Comparison of ENCODE assay signal across 8 cellular contexts in the genomic region with DNA sequence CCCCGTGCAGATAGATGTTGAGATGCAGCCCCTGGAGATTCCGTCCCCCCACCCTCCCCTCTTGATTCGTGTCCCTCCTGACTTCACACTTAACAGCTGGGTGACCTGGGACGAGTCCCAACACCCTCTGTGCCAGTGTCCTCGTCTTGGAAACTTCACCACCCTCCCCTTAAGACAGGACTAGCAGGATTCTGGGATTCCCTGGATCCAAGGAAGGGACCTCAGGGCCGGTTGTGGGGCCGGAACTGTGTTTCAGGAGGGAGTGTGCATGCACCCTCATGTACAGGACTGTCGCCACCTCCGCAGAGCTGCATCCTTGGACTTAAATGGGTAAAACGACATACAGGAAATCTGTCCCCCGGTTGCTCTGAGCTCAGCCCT. TPM values are rescaled to one million over a fixed set of nuclear protein-coding genes. Genes with fewer than 3 reads are reported as not detected.
DNase-seq lines count a peak whose midpoint lies in the region; ATAC-seq and TF ChIP-seq lines count a peak whose summit lies in the region.

No MANE protein-coding gene starts in this region.

- POLR2A ChIA-PET in activated CD4-positive, alpha-beta memory T cell treated with anti-CD3 and anti-CD28 coated beads for 36 hours (lab: Charles Lee): interaction anchor here (0.7 to 1.6 kb wide), 7 partner anchors 13 to 204 kb away, joined by 3 to 7 read pairs (median 3); a partner anchor contains a TSS

- H3K27me3 ChIP-seq in right atrium auricular region (no peaks in the 10 kb centered on the region), esophagus squamous epithelium (no peaks in the 10 kb centered on the region)

- CTCF ChIA-PET in activated CD4-positive, alpha-beta memory T cell treated with anti-CD3 and anti-CD28 coated beads for 36 hours (lab: Charles Lee): interaction anchor here (0.6 to 2.0 kb wide), 2 partner anchors 9 to 108 kb away, joined by 3 to 7 read pairs; no protein-coding TSS in a partner anchor

- peaks cover 23% of the 10 kb centered on the region for H3K36me3 Mint-ChIP-seq in activated CD4-positive, alpha-beta memory T cell treated with anti-CD3 and anti-CD28 coated beads for 36 hours

- H3K36me3 ChIP-seq in right atrium auricular region (no peaks in the 10 kb centered on the region), esophagus squamous epithelium (peaks cover 0 to 6% (median 0%) of the 10 kb centered on the region in 3 donors)

- TF ChIP-seq POLR2A in esophagus squamous epithelium (IDR thresholded peaks at IDR 0.05): no peak

- H3K27ac Mint-ChIP-seq in activated CD4-positive, alpha-beta memory T cell treated with anti-CD3 and anti-CD28 coated beads for 36 hours: peak overlapping the region; percentile 93

- WGBS in esophagus squamous epithelium, 2 donors: 0 to 6% methylated on average over 4 to 10 of the region's 11 CpGs

- ATAC-seq in HG03039 (IDR thresholded peaks at IDR 0.05; ENCODE audit: unreplicated experiment): no peak

- H3K4me3 Mint-ChIP-seq in activated CD4-positive, alpha-beta memory T cell treated with anti-CD3 and anti-CD28 coated beads for 36 hours: peak overlapping the region; percentile 99

- H3K27ac ChIP-seq in right atrium auricular region: peak overlapping the region; percentile 85 to 90
- H3K27ac ChIP-seq in esophagus squamous epithelium: peak overlapping the region; percentile 92 to 97 (median 93)

- intact Hi-C loops in cardiac septum (cut with DNase I) (loop anchor here (5.0 kb wide), 1 partner anchor 151 kb away; a partner anchor contains a TSS), esophagus squamous epithelium (cut with DNase I) (no loop called here)
- intact Hi-C loops in activated CD4-positive, alpha-beta memory T cell treated with anti-CD3 and anti-CD28 coated beads for 36 hours (cut with micrococcal nuclease): no loop called here

- TF ChIP-seq CTCF in right atrium auricular region (IDR thresholded peaks at IDR 0.05) (no peak), esophagus squamous epithelium (IDR thresholded peaks at IDR 0.05) (no peak)

- no peaks in the 10 kb centered on the region for H3K27me3 Mint-ChIP-seq in activated CD4-positive, alpha-beta memory T cell treated with anti-CD3 and anti-CD28 coated beads for 36 hours

- H3K4me1 ChIP-seq in right atrium auricular region: peaks cover 0 to 52% of the 10 kb centered on the region in 2 donors
- H3K4me1 ChIP-seq in esophagus squamous epithelium: peaks cover 30 to 70% (median 46%) of the 10 kb centered on the region in 3 donors

- DNase-seq in right atrium auricular region (ENCODE audit: low spot score): no peak
- DNase-seq in cardiac septum (ENCODE audit: low spot score): no peak
- peak; percentile 55 for DNase-seq in activated CD4-positive, alpha-beta memory T cell treated with anti-CD3 and anti-CD28 coated beads for 36 hours
- DNase-seq in esophagus squamous epithelium (lab: John Stamatoyannopoulos, UW): no peak
- DNase-seq in pons (ENCODE audit: low spot score): peak; percentile 48
- DNase-seq in AG20443 (ENCODE audit: low spot score): no peak
- DNase-seq in HCEC 1CT: no peak

- H3K9me3 Mint-ChIP-seq in activated CD4-positive, alpha-beta memory T cell treated with anti-CD3 and anti-CD28 coated beads for 36 hours: no peaks in the 10 kb centered on the region

- peaks cover 55% of the 10 kb centered on the region for H3K4me1 Mint-ChIP-seq in activated CD4-positive, alpha-beta memory T cell treated with anti-CD3 and anti-CD28 coated beads for 36 hours (ENCODE audit: low read depth)

- H3K4me3 ChIP-seq in right atrium auricular region: peak overlapping the region; percentile 90 to 96
- peak overlapping the region; percentile 64 to 96 (median 75) for H3K4me3 ChIP-seq in esophagus squamous epithelium

- H3K9me3 ChIP-seq in right atrium auricular region (no peaks in the 10 kb centered on the region), esophagus squamous epithelium (no peaks in the 10 kb centered on the region)

RNA-seq across cellular contexts. Expression of a gene that starts 1.0 kb away (rescaled TPM):
- 10 to 100 TPM; 25.4 to 40.8 TPM for total RNA-seq in right atrium auricular region
- total RNA-seq in cardiac septum: 35.6 TPM
- total RNA-seq in activated CD4-positive, alpha-beta memory T cell treated with anti-CD3 and anti-CD28 coated beads for 36 hours: 100 to 1,000 TPM; 100 to 104 TPM
- 10 to 100 TPM; 25.5 to 60.5 (median 39.5) TPM for total RNA-seq in esophagus squamous epithelium

RNA-seq across cellular contexts. Expression of a gene that starts 1.3 kb away (rescaled TPM):
- total RNA-seq in right atrium auricular region (1 to 10 TPM; 2.5 to 5.0 TPM), cardiac septum (2.6 TPM), esophagus squamous epithelium (1 to 10 TPM; 3.0 to 5.8 (median 3.2) TPM)
- total RNA-seq in activated CD4-positive, alpha-beta memory T cell treated with anti-CD3 and anti-CD28 coated beads for 36 hours: 10 to 100 TPM; 34.9 to 36.8 TPM

RNA-seq across cellular contexts. Expression of a gene that starts 49.9 kb away (rescaled TPM):
- total RNA-seq in right atrium auricular region: 10 to 100 TPM in 1 of 2 donors, 1 to 10 TPM in 1; 5.5 to 21.4 TPM
- 7.1 TPM for total RNA-seq in cardiac septum
- under 1 TPM; 0.31 to 0.88 TPM for total RNA-seq in activated CD4-positive, alpha-beta memory T cell treated with anti-CD3 and anti-CD28 coated beads for 36 hours
- total RNA-seq in esophagus squamous epithelium: 1 to 10 TPM in 3 of 4 donors, under 1 TPM in 1; 0.72 to 8.2 (median 4.0) TPM

Comparison
In these comparisons a context has a peak if more than half of its experiments do, and no peak if none do; other contexts are left out.
1. DNase-seq: peak in activated CD4-positive, alpha-beta memory T cell treated with anti-CD3 and anti-CD28 coated beads for 36 hours (single experiment) and pons (single experiment); none in right atrium auricular region (single experiment), cardiac septum (single experiment), esophagus squamous epithelium (single experiment), AG20443 (single experiment) and HCEC 1CT (single experiment).